ENCODE assay signal across 8 cellular contexts in genomic region chr3:100087203-100087602, GRCh38. TPM values are rescaled to one million over a fixed set of nuclear protein-coding genes. Genes with fewer than 3 reads are reported as not detected.
DNase-seq lines count a peak whose midpoint lies in the region; ATAC-seq and TF ChIP-seq lines count a peak whose summit lies in the region.

No MANE protein-coding gene starts in this region.

- ATAC-seq in GM19397 (IDR thresholded peaks at IDR 0.05; ENCODE audit: unreplicated experiment), result peak; percentile 81
- ATAC-seq in HG03342 (IDR thresholded peaks at IDR 0.05; ENCODE audit: unreplicated experiment), result peak; percentile 92

- DNase-seq in coronary artery (ENCODE audit: low spot score) (no peak), D341Med (ENCODE audit: low spot score) (no peak), NCI-H1105 treated with DMSO at 0.1 percent for 48 hours (lab: John Stamatoyannopoulos, UW) (no peak), middle frontal gyrus (ENCODE audit: extremely low spot score, low spot score) (no peak)

- TF ChIP-seq CTCF in coronary artery (IDR thresholded peaks at IDR 0.05), result no peak

- H3K27ac ChIP-seq in ACC112 (ENCODE audit: low read depth, low read length) (peak overlapping the region; percentile 59), coronary artery (peak overlapping the region; percentile 24 to 30), urinary bladder (ENCODE audit: low read depth) (peak overlapping the region; percentile 0)

- H3K4me1 ChIP-seq in ACC112 (ENCODE audit: control insufficient read depth, insufficient read depth, low read length, unreplicated experiment), result peaks cover 19% of the 10 kb centered on the region
- no peaks in the 10 kb centered on the region for H3K4me1 ChIP-seq in urinary bladder (ENCODE audit: insufficient read depth)

- no peak overlapping the region for H2AFZ ChIP-seq in ACC112 (ENCODE audit: low read length, unreplicated experiment)

- no peak overlapping the region for H3K4me3 ChIP-seq in ACC112 (ENCODE audit: low read depth, low read length)
- H3K4me3 ChIP-seq in coronary artery, result no peak overlapping the region
- H3K4me3 ChIP-seq in urinary bladder (ENCODE audit: low read depth, low read length), result no peak overlapping the region

- H3K79me2 ChIP-seq in ACC112 (ENCODE audit: control insufficient read depth, insufficient read depth, low read length, unreplicated experiment), result no peaks in the 10 kb centered on the region

- H3K27me3 ChIP-seq in ACC112 (ENCODE audit: insufficient read depth, low read length), result no peaks in the 10 kb centered on the region

- H3K36me3 ChIP-seq in ACC112 (ENCODE audit: insufficient read depth, low read length) (no peaks in the 10 kb centered on the region), urinary bladder (ENCODE audit: insufficient read depth) (no peaks in the 10 kb centered on the region)

RNA-seq across cellular contexts. Expression of gene FILIP1L, which starts 27.1 kb away (rescaled TPM):
- total RNA-seq in urinary bladder, result 103 TPM
- 75.1 TPM for polyA plus RNA-seq in urinary bladder

Comparison
In these comparisons a context has a peak if more than half of its experiments do, and no peak if none do; other contexts are left out.
1. H3K27ac ChIP-seq: peak in every context shown above with its lines; median percentile 59 in ACC112; 27 in coronary artery; 0 in urinary bladder.